In genomic region chr2:55779459-55780421, GRCh38 we compare ENCODE assay signal across 13 cellular contexts.
DNase-seq lines count a peak whose midpoint lies in the region; ATAC-seq and TF ChIP-seq lines count a peak whose summit lies in the region.
"Had no signal": no experiment of that assay in that cellular context is flagged by ENCODE, and none has a peak within 500 bp of the region (broad histone marks: within the 10 kb centered on the region; RNA-seq: fewer than 3 reads in every experiment).

No MANE protein-coding gene starts in this region.

- H3K4me2 ChIP-seq in HCT116 (ENCODE audit: low read length) = peak overlapping the region; percentile 64

- BruUV-seq in HCT116 (replicated peaks; lab: Mats Ljungman, UMichigan) = no TSS peak

- no peaks in the 10 kb centered on the region for H3K79me2 ChIP-seq in ACC112 (ENCODE audit: control insufficient read depth, insufficient read depth, low read length, unreplicated experiment)
- H3K79me2 ChIP-seq in HCT116 (ENCODE audit: insufficient read depth, low read length) = no peaks in the 10 kb centered on the region

- intact Hi-C loops in HCT116 (cut with micrococcal nuclease) = no loop called here

- H4K20me1 ChIP-seq in HCT116 (ENCODE audit: insufficient read depth) = no peaks in the 10 kb centered on the region

- H3K27ac ChIP-seq in ACC112 (ENCODE audit: low read depth, low read length) = peak overlapping the region; percentile 71
- H3K27ac ChIP-seq in HCT116 (ENCODE audit: low read depth, low read length) = no peak overlapping the region

- no peak for TF ChIP-seq CTCF in HCT116 (IDR thresholded peaks at IDR 0.05 in 2 of 3, conservative IDR thresholded peaks at IDR 0.05 in 1 of 3; ENCODE audit: borderline replicate concordance in 1 of 3, insufficient read depth in 1 of 3, low read depth in 2 of 3, low read length in 2 of 3)

- H3K9me2 ChIP-seq in HCT116 (ENCODE audit: insufficient read depth) = no peaks in the 10 kb centered on the region

- no peaks in the 10 kb centered on the region for H3K9me3 ChIP-seq in HCT116 (ENCODE audit: control insufficient read depth in 1 of 2, insufficient read depth in 1 of 2, low read depth in 1 of 2, low read length in 2 of 2)

- no peak for TF ChIP-seq RAD21 in HCT116 (IDR thresholded peaks at IDR 0.05; ENCODE audit: low read depth)

- H3K9ac ChIP-seq in HCT116 (ENCODE audit: low read length) = no peak overlapping the region

- no peaks in the 10 kb centered on the region for H3K36me3 Mint-ChIP-seq in stimulated activated effector memory CD8-positive, alpha-beta T cell treated with anti-CD3 and anti-CD28 coated beads, Interleukin-12 subunit alpha, Interleukin-12 subunit beta, amount 100 ng/mL, for 72 hours

- peaks cover 26% of the 10 kb centered on the region for H3K4me1 ChIP-seq in ACC112 (ENCODE audit: control insufficient read depth, insufficient read depth, low read length, unreplicated experiment)
- peaks cover 5 to 19% of the 10 kb centered on the region in 2 experiments for H3K4me1 ChIP-seq in HCT116 (ENCODE audit: control insufficient read depth in 1 of 2, insufficient read depth in 2 of 2, low read length in 2 of 2)

- no peak overlapping the region for H3K27ac Mint-ChIP-seq in stimulated activated effector memory CD8-positive, alpha-beta T cell treated with anti-CD3 and anti-CD28 coated beads, Interleukin-12 subunit alpha, Interleukin-12 subunit beta, amount 100 ng/mL, for 72 hours
- H3K27ac Mint-ChIP-seq: activated T-helper 1 cell treated with anti-CD3 and anti-CD28 coated beads, Interleukin-12 subunit alpha, Interleukin-12 subunit beta, Interleukin-2, Interleukin-4 antibody, amounts not matched to agents 30 ng/mL and 10 ng/mL and 1 ng/mL, durations not matched to agents 14 hours and 24 hours and 36 hours; effector memory CD8-positive, alpha-beta T cell had no signal

- RAD21 ChIA-PET in HCT116 (lab: Charles Lee; ENCODE audit: low non-redundant PET in 1 of 2, low total read pairs in 2 of 2, uncharacterized antibody in 2 of 2, unreplicated experiment in 2 of 2) = no interaction called here

- no peaks in the 10 kb centered on the region for H3K9me3 Mint-ChIP-seq in stimulated activated effector memory CD8-positive, alpha-beta T cell treated with anti-CD3 and anti-CD28 coated beads, Interleukin-12 subunit alpha, Interleukin-12 subunit beta, amount 100 ng/mL, for 72 hours
- H3K9me3 Mint-ChIP-seq: activated T-helper 1 cell treated with anti-CD3 and anti-CD28 coated beads, Interleukin-12 subunit alpha, Interleukin-12 subunit beta, Interleukin-2, Interleukin-4 antibody, amounts not matched to agents 30 ng/mL and 10 ng/mL and 1 ng/mL, durations not matched to agents 14 hours and 24 hours and 36 hours; effector memory CD8-positive, alpha-beta T cell had no signal

- ATAC-seq in HCT116 (peak; percentile 98), HG03460 (IDR thresholded peaks at IDR 0.05; ENCODE audit: unreplicated experiment) (no peak)
- no peak for ATAC-seq in stimulated activated effector memory CD8-positive, alpha-beta T cell treated with anti-CD3 and anti-CD28 coated beads, Interleukin-12 subunit alpha, Interleukin-12 subunit beta, amount 100 ng/mL, for 72 hours
- ATAC-seq: effector memory CD8-positive, alpha-beta T cell; sciatic nerve had no signal

- no peaks in the 10 kb centered on the region for H3K36me3 ChIP-seq in ACC112 (ENCODE audit: insufficient read depth, low read length)
- H3K36me3 ChIP-seq in HCT116 (ENCODE audit: control insufficient read depth in 1 of 2, insufficient read depth in 2 of 2, low read length in 2 of 2) = no peaks in the 10 kb centered on the region

- TF ChIP-seq POLR2A in HCT116 (IDR thresholded peaks at IDR 0.05; ENCODE audit: borderline replicate concordance, extremely low read depth, insufficient read depth, insufficient read length) = no peak

- H3K4me3 ChIP-seq in ACC112 (ENCODE audit: low read depth, low read length) (peak overlapping the region; percentile 21; the same call in 1 of the 2 replicates), HCT116 (replicated peaks in 1 of 2; ENCODE audit: low read depth in 1 of 2, low read length in 2 of 2) (peak overlapping the region in 1 of 2 experiments; percentile 23; a peak in 2 of 4 replicates)

- CTCF ChIA-PET in HCT116 (lab: Charles Lee) = interaction anchor here (1.9 kb wide), 1 partner anchor 182 kb away, joined by 6 read pairs; no protein-coding TSS in a partner anchor

- no peaks in the 10 kb centered on the region for H3K4me1 Mint-ChIP-seq in stimulated activated effector memory CD8-positive, alpha-beta T cell treated with anti-CD3 and anti-CD28 coated beads, Interleukin-12 subunit alpha, Interleukin-12 subunit beta, amount 100 ng/mL, for 72 hours

- peak overlapping the region; percentile 35 for H2AFZ ChIP-seq in ACC112 (ENCODE audit: low read length, unreplicated experiment)
- peak overlapping the region; percentile 91 for H2AFZ ChIP-seq in HCT116 (ENCODE audit: low read depth, low read length, poor library complexity, severe bottlenecking)

- H3K27me3 ChIP-seq in ACC112 (ENCODE audit: insufficient read depth, low read length) (no peaks in the 10 kb centered on the region), HCT116 (ENCODE audit: insufficient read depth, low read length) (no peaks in the 10 kb centered on the region)

- DNase-seq in HCT116 (ENCODE audit: low read depth, low spot score) (peak; percentile 68), SW 1271 (lab: John Stamatoyannopoulos, UW) (peak; percentile 65 to 96), glomerular endothelial cell (ENCODE audit: extremely low read depth, low read depth, low spot score) (peak; percentile 71), NCI-H2171 (lab: John Stamatoyannopoulos, UW) (no peak)
- no peak for DNase-seq in stimulated activated effector memory CD8-positive, alpha-beta T cell treated with anti-CD3 and anti-CD28 coated beads, Interleukin-12 subunit alpha, Interleukin-12 subunit beta, amount 100 ng/mL, for 72 hours (ENCODE audit: low spot score in 2 of 2)
- no peak for DNase-seq in central memory CD4-positive, alpha-beta T cell
- DNase-seq: AML-193; effector memory CD8-positive, alpha-beta T cell; NCI-H446 treated with DMSO at 0.1 percent for 48 hours had no signal

- no peak overlapping the region for H3K4me3 Mint-ChIP-seq in stimulated activated effector memory CD8-positive, alpha-beta T cell treated with anti-CD3 and anti-CD28 coated beads, Interleukin-12 subunit alpha, Interleukin-12 subunit beta, amount 100 ng/mL, for 72 hours
- H3K4me3 Mint-ChIP-seq: activated T-helper 1 cell treated with anti-CD3 and anti-CD28 coated beads, Interleukin-12 subunit alpha, Interleukin-12 subunit beta, Interleukin-2, Interleukin-4 antibody, amounts not matched to agents 30 ng/mL and 10 ng/mL and 1 ng/mL, durations not matched to agents 14 hours and 24 hours and 36 hours; effector memory CD8-positive, alpha-beta T cell had no signal

- POLR2A ChIA-PET in HCT116 (lab: Charles Lee) = no interaction called here

TF ChIP-seq in HCT116, 20 proteins besides CTCF, POLR2A, EP300 and RAD21 (continues in another document):
- peak; percentile 49; the same call in 1 of the 2 replicates for TF ChIP-seq ATF3 (IDR thresholded peaks at IDR 0.05)
- no peak for TF ChIP-seq REST (IDR thresholded peaks at IDR 0.05; ENCODE audit: low read depth)
- peak; percentile 77; the same call in 1 of the 2 replicates for TF ChIP-seq CBX3 (IDR thresholded peaks at IDR 0.05; ENCODE audit: low read depth)
- TF ChIP-seq EZH2phosphoT487 (IDR thresholded peaks at IDR 0.05; ENCODE audit: borderline replicate concordance) = no peak
- no peak for TF ChIP-seq MAX (IDR thresholded peaks at IDR 0.05)
- TF ChIP-seq CEBPB (IDR thresholded peaks at IDR 0.05; ENCODE audit: low read depth) = no peak
- no peak for TF ChIP-seq SRF (IDR thresholded peaks at IDR 0.05; ENCODE audit: low read depth)
- TF ChIP-seq ELF1 (IDR thresholded peaks at IDR 0.05; ENCODE audit: borderline replicate concordance, low read depth) = no peak
- TF ChIP-seq JUND (IDR thresholded peaks at IDR 0.05) = peak; percentile 81

Comparison
In these comparisons a context has a peak if more than half of its experiments do, and no peak if none do; other contexts are left out.
1. DNase-seq: peak in HCT116 (single experiment), SW 1271 (2 of 2) and glomerular endothelial cell (single experiment); none in stimulated activated effector memory CD8-positive, alpha-beta T cell treated with anti-CD3 and anti-CD28 coated beads, Interleukin-12 subunit alpha, Interleukin-12 subunit beta, amount 100 ng/mL, for 72 hours (0 of 2), NCI-H2171 (single experiment) and central memory CD4-positive, alpha-beta T cell (single experiment).